In genomic region chr4:186236126-186236525, GRCh38 we compare ENCODE assay signal across 10 cellular contexts. TPM values are rescaled to one million over a fixed set of nuclear protein-coding genes. Genes with fewer than 3 reads are reported as not detected.
"Had no signal": no experiment of that assay in that cellular context is flagged by ENCODE, and none has a peak within 500 bp of the region (broad histone marks: within the 10 kb centered on the region; RNA-seq: fewer than 3 reads in every experiment).

No MANE protein-coding gene starts in this region.

- H3K36me3 Mint-ChIP-seq: IgD-negative memory B cell had no signal

- H3K9ac ChIP-seq: KMS-11 had no signal

- DNase-seq: IMR-90, KBM-7, KG1 had no signal

- H3K27ac Mint-ChIP-seq: IgD-negative memory B cell had no signal

- H3K4me1 Mint-ChIP-seq: IgD-negative memory B cell had no signal

- FAIRE-seq: HTR-8/SVneo, K562 had no signal

- H3K9me3 Mint-ChIP-seq: IgD-negative memory B cell had no signal

- H3K27me3 Mint-ChIP-seq: IgD-negative memory B cell had no signal

- H3K4me2 ChIP-seq: KMS-11 had no signal

- H3K27ac ChIP-seq: HL-60, KMS-11 had no signal

- H3K4me3 ChIP-seq: K562 had no signal

- ATAC-seq: K562 had no signal

- H3K4me3 Mint-ChIP-seq: IgD-negative memory B cell had no signal

RNA-seq across cellular contexts. Expression of gene KLKB1, which starts 8.8 kb away (rescaled TPM):
- total RNA-seq: HT-29, HT1080, IMR-90 had no signal
- polyA plus RNA-seq: K562 had no signal

RNA-seq across cellular contexts. Expression of gene F11, which starts 29.9 kb away (rescaled TPM):
- total RNA-seq: HT-29, HT1080, IMR-90, K562 had no signal
- polyA plus RNA-seq: IgD-negative memory B cell, IMR-90, K562 had no signal
